In genomic region chr20:45306431-45306982, GRCh38 we compare ENCODE assay signal across 9 cellular contexts. TPM values are rescaled to one million over a fixed set of nuclear protein-coding genes. Genes with fewer than 3 reads are reported as not detected.
A peak's percentile ranks its signal among the peaks of the same experiment; 100 is the strongest.
DNase-seq lines count a peak whose midpoint lies in the region; FAIRE-seq and TF ChIP-seq lines count a peak whose summit lies in the region.
"Had no signal": no experiment of that assay in that cellular context is flagged by ENCODE, and none has a peak within 500 bp of the region (broad histone marks: within the 10 kb centered on the region; RNA-seq: fewer than 3 reads in every experiment).

TSS of gene RBPJL (plus strand) at chr20:45306840. CDS start at chr20:45306923, 83 bp downstream.

- no peaks in the 10 kb centered on the region for H3K9me3 Mint-ChIP-seq in osteocyte (ENCODE audit: unreplicated experiment)

- peaks cover 1% of the 10 kb centered on the region for H3K4me1 Mint-ChIP-seq in osteocyte (ENCODE audit: unreplicated experiment)

- DNase-seq in UCSD-AML1 (lab: John Stamatoyannopoulos, UW; ENCODE audit: unreplicated experiment) (peak; percentile 20), dermis blood vessel endothelial cell (peak; percentile 43), osteocyte (ENCODE audit: extremely low spot score, unreplicated experiment) (no peak), HuH-7.5 (ENCODE audit: low spot score) (no peak), D721Med (ENCODE audit: insufficient read length, low spot score) (no peak), DMS153 treated with DMSO at 0.1 percent for 48 hours (lab: John Stamatoyannopoulos, UW; ENCODE audit: unreplicated experiment) (no peak), kidney glomerular epithelial cell (lab: John Stamatoyannopoulos, UW) (no peak)

- H3K4me3 ChIP-seq in GM12875 (ENCODE audit: low read depth, low read length) = no peak within 1 kb of the TSS

- H3K36me3 Mint-ChIP-seq in osteocyte (ENCODE audit: unreplicated experiment) = no peaks in the 10 kb centered on the region

- FAIRE-seq in D721Med (lab: Jason Lieb, UNC) = no peak

- H3K27me3 Mint-ChIP-seq in osteocyte (ENCODE audit: unreplicated experiment) = peaks cover 4% of the 10 kb centered on the region

- H3K4me3 Mint-ChIP-seq in osteocyte (ENCODE audit: unreplicated experiment) = no peak within 1 kb of the TSS

- TF ChIP-seq CTCF in GM12875 (IDR thresholded peaks at IDR 0.05; ENCODE audit: borderline replicate concordance, insufficient read depth, low read depth, low read length) = peak; percentile 79
- peak; percentile 74 for TF ChIP-seq CTCF in osteocyte (IDR thresholded peaks at IDR 0.05)
- no peak for TF ChIP-seq CTCF in D721Med (IDR thresholded peaks at IDR 0.05; ENCODE audit: insufficient read depth, missing control alignments)

- no peak within 1 kb of the TSS for H3K27ac Mint-ChIP-seq in osteocyte (ENCODE audit: unreplicated experiment)

RNA-seq across cellular contexts. Expression of gene RBPJL, which starts in this region (rescaled TPM):
- total RNA-seq in dermis blood vessel endothelial cell (not detected in 2 replicates), osteocyte (not detected in 2 replicates)
- total RNA-seq: SK-MEL-5 had no signal

Comparison
In these comparisons a context has a peak if more than half of its experiments do, and no peak if none do; other contexts are left out.
1. Peak in DNase-seq in dermis blood vessel endothelial cell; RNA of the gene not detected or under 1 TPM.